19 cellular contexts compared by ENCODE assay signal in genomic region chr1:115649964-115650363, GRCh38. TPM values are rescaled to one million over a fixed set of nuclear protein-coding genes. Genes with fewer than 3 reads are reported as not detected.
DNase-seq lines count a peak whose midpoint lies in the region; ATAC-seq and TF ChIP-seq lines count a peak whose summit lies in the region.
"Had no signal": no experiment of that assay in that cellular context is flagged by ENCODE, and none has a peak within 500 bp of the region (broad histone marks: within the 10 kb centered on the region; RNA-seq: fewer than 3 reads in every experiment).

No MANE protein-coding gene starts in this region.

- H3K36me3 Mint-ChIP-seq in activated T-helper 2 cell treated with anti-CD3 and anti-CD28 coated beads, Interferon-gamma antibody, Interleukin-2, Interleukin-4, amounts not matched to agents 10 μg/mL and 5 μg/mL and 100 μg/mL, durations not matched to agents 14 hours and 24 hours and 36 hours (ENCODE audit: low read depth) = peaks cover 27% of the 10 kb centered on the region
- H3K36me3 Mint-ChIP-seq: activated naive CD4-positive, alpha-beta T cell treated with anti-CD3 and anti-CD28 coated beads, Interleukin-2, amount 50 U/mL, for 24 hours; naive B cell had no signal

- H3K9ac ChIP-seq in HUES48 (ENCODE audit: low read depth, low read length) (peak overlapping the region; percentile 25), trophoblast cell (ENCODE audit: low read length) (no peak overlapping the region)
- H3K9ac ChIP-seq: BLaER1 treated with 17β-estradiol and CSF1 and Interleukin-3, amounts not matched to agents 10 nM and 100 nM had no signal

- H4K91ac ChIP-seq in trophoblast cell (ENCODE audit: low read depth, low read length) = no peak overlapping the region

- H3K27me3 Mint-ChIP-seq in activated T-helper 2 cell treated with anti-CD3 and anti-CD28 coated beads, Interferon-gamma antibody, Interleukin-2, Interleukin-4, amounts not matched to agents 10 μg/mL and 5 μg/mL and 100 μg/mL, durations not matched to agents 14 hours and 24 hours and 36 hours (ENCODE audit: low read depth) = no peaks in the 10 kb centered on the region
- H3K27me3 Mint-ChIP-seq: naive B cell had no signal

- H3K36me3 ChIP-seq in HUES48 (ENCODE audit: control insufficient read depth, insufficient read depth, low read length) = peaks cover 16% of the 10 kb centered on the region
- peaks cover 0 to 9% of the 10 kb centered on the region in 2 experiments for H3K36me3 ChIP-seq in trophoblast cell (ENCODE audit: control insufficient read depth in 1 of 2, insufficient read depth in 2 of 2, low read length in 2 of 2)
- H3K36me3 ChIP-seq: upper lobe of right lung had no signal

- H3K4ac ChIP-seq in trophoblast cell (ENCODE audit: low read depth, low read length) = no peak overlapping the region

- H3K79me2 ChIP-seq in trophoblast cell (ENCODE audit: control insufficient read depth, insufficient read depth, low read length, poor library complexity) = peaks cover 2% of the 10 kb centered on the region

- no peak for ATAC-seq in HG02678 (IDR thresholded peaks at IDR 0.05; ENCODE audit: unreplicated experiment)
- ATAC-seq in HG03354 (IDR thresholded peaks at IDR 0.05; ENCODE audit: poor library complexity, severe bottlenecking, unreplicated experiment) = no peak
- ATAC-seq in omental fat pad (ENCODE audit: low FRiP score) = no peak
- ATAC-seq: left cardiac atrium, upper lobe of right lung had no signal

- H3K79me1 ChIP-seq in trophoblast cell (ENCODE audit: low read length) = peaks cover 6% of the 10 kb centered on the region

- H3K4me1 ChIP-seq in HUES48 (ENCODE audit: control insufficient read depth, insufficient read depth, low read length) (peaks cover 65% of the 10 kb centered on the region), trophoblast cell (ENCODE audit: control insufficient read depth in 1 of 2, insufficient read depth in 2 of 2, low read length in 2 of 2) (peaks cover 20 to 38% of the 10 kb centered on the region in 2 experiments)

- H3K9me3 ChIP-seq in HUES48 (ENCODE audit: control insufficient read depth, insufficient read depth, low read length) (no peaks in the 10 kb centered on the region), trophoblast cell (ENCODE audit: insufficient read depth, low read depth, low read length) (no peaks in the 10 kb centered on the region)
- H3K9me3 ChIP-seq: BLaER1 treated with 17β-estradiol and CSF1 and Interleukin-3, amounts not matched to agents 10 nM and 100 nM; right atrium auricular region; upper lobe of right lung had no signal

- no peak overlapping the region for H3K23ac ChIP-seq in trophoblast cell (ENCODE audit: low read length)

- peak overlapping the region; percentile 27 for H2BK5ac ChIP-seq in trophoblast cell (ENCODE audit: low read depth, low read length, poor library complexity)

- no peak for DNase-seq in RWPE1 (ENCODE audit: low spot score)
- peak; percentile 38 for DNase-seq in iPS DF 19.7 (ENCODE audit: low read depth, low spot score)
- no peak for DNase-seq in trophoblast cell
- DNase-seq in omental fat pad (ENCODE audit: low spot score) = no peak
- no peak for DNase-seq in activated T-helper 2 cell treated with anti-CD3 and anti-CD28 coated beads, Interferon-gamma antibody, Interleukin-2, Interleukin-4, amounts not matched to agents 10 μg/mL and 5 μg/mL and 100 μg/mL, durations not matched to agents 14 hours and 24 hours and 36 hours (ENCODE audit: low spot score)
- DNase-seq: DMS53; left cardiac atrium; naive B cell; NCI-H1092 treated with DMSO at 0.1 percent for 48 hours; NCI-H510A; stimulated activated CD4-positive, alpha-beta T cell treated with anti-CD3 and anti-CD28 coated beads, Interleukin-2, amount 100 ng/mL, for 48 hours; upper lobe of right lung had no signal

- H4K12ac ChIP-seq in trophoblast cell (ENCODE audit: low read depth, low read length) = no peak overlapping the region

- no peak overlapping the region for H2AFZ ChIP-seq in trophoblast cell (ENCODE audit: insufficient read depth, low read length, poor library complexity)

- intact Hi-C loops in activated T-helper 2 cell treated with anti-CD3 and anti-CD28 coated beads, Interferon-gamma antibody, Interleukin-2, Interleukin-4, amounts not matched to agents 10 μg/mL and 5 μg/mL and 100 μg/mL, durations not matched to agents 14 hours and 24 hours and 36 hours (cut with micrococcal nuclease) = loop anchor here (2.0 to 10.0 kb wide), 2 partner anchors 61 to 855 kb away; no protein-coding TSS in a partner anchor

- peak overlapping the region; percentile 18 for H2BK120ac ChIP-seq in trophoblast cell (ENCODE audit: insufficient read depth, low read length, poor library complexity)

- H3K4me3 ChIP-seq in HUES48 (ENCODE audit: low read depth, low read length) (peak overlapping the region; percentile 35; the same call in 1 of the 2 replicates), trophoblast cell (ENCODE audit: low read depth, low read length) (no peak overlapping the region)
- H3K4me3 ChIP-seq: BLaER1 treated with 17β-estradiol and CSF1 and Interleukin-3, amounts not matched to agents 10 nM and 100 nM; right atrium auricular region; upper lobe of right lung had no signal

- TF ChIP-seq CTCF in RWPE1 (conservative IDR thresholded peaks at IDR 0.05; ENCODE audit: low read depth) (no peak), omental fat pad (IDR thresholded peaks at IDR 0.05) (no peak)

- POLR2A ChIA-PET in RWPE1 (lab: Yijun Ruan, JAX; ENCODE audit: low non-redundant PET) = no interaction called here

- H3K14ac ChIP-seq in trophoblast cell (ENCODE audit: low read length) = peak overlapping the region; percentile 30

- H3K4me1 Mint-ChIP-seq in activated T-helper 2 cell treated with anti-CD3 and anti-CD28 coated beads, Interferon-gamma antibody, Interleukin-2, Interleukin-4, amounts not matched to agents 10 μg/mL and 5 μg/mL and 100 μg/mL, durations not matched to agents 14 hours and 24 hours and 36 hours (ENCODE audit: low read depth) = peaks cover 14% of the 10 kb centered on the region
- H3K4me1 Mint-ChIP-seq: activated naive CD4-positive, alpha-beta T cell treated with anti-CD3 and anti-CD28 coated beads, Interleukin-2, amount 50 U/mL, for 24 hours had no signal

- peaks cover 6% of the 10 kb centered on the region; the same call in 1 of the 2 replicates for H3K27me3 ChIP-seq in HUES48 (ENCODE audit: control insufficient read depth, insufficient read depth, low read length)
- no peaks in the 10 kb centered on the region for H3K27me3 ChIP-seq in trophoblast cell (ENCODE audit: insufficient read depth, low read length)
- H3K27me3 ChIP-seq: BLaER1 treated with 17β-estradiol and CSF1 and Interleukin-3, amounts not matched to agents 10 nM and 100 nM; right atrium auricular region; upper lobe of right lung had no signal

- H3K4me3 Mint-ChIP-seq in activated T-helper 2 cell treated with anti-CD3 and anti-CD28 coated beads, Interferon-gamma antibody, Interleukin-2, Interleukin-4, amounts not matched to agents 10 μg/mL and 5 μg/mL and 100 μg/mL, durations not matched to agents 14 hours and 24 hours and 36 hours (ENCODE audit: low read depth) = no peak overlapping the region
- H3K4me3 Mint-ChIP-seq: activated naive CD4-positive, alpha-beta T cell treated with anti-CD3 and anti-CD28 coated beads, Interleukin-2, amount 50 U/mL, for 24 hours; naive B cell had no signal

- no peak overlapping the region for H3K4me2 ChIP-seq in trophoblast cell (ENCODE audit: low read length)

- H4K8ac ChIP-seq in trophoblast cell (ENCODE audit: low read depth, low read length) = no peak overlapping the region

- CTCF ChIA-PET in RWPE1 (lab: Yijun Ruan, JAX) = interaction anchor here (0.8 kb wide), 1 partner anchor 456 kb away, joined by 3 read pairs; no protein-coding TSS in a partner anchor

- H3K27ac ChIP-seq in HUES48 (ENCODE audit: low read depth, low read length) = peak overlapping the region; percentile 97
- H3K27ac ChIP-seq in RWPE1 = peak overlapping the region; percentile 31; the same call in 1 of the 2 replicates
- H3K27ac ChIP-seq in trophoblast cell (ENCODE audit: low read depth, low read length) = peak overlapping the region; percentile 9
- H3K27ac ChIP-seq: BLaER1 treated with 17β-estradiol and CSF1 and Interleukin-3, amounts not matched to agents 10 nM and 100 nM; epithelial cell of prostate; right atrium auricular region; upper lobe of right lung had no signal

- H3K18ac ChIP-seq in trophoblast cell (ENCODE audit: low read length) = peak overlapping the region; percentile 12

- no peaks in the 10 kb centered on the region for H3K9me3 Mint-ChIP-seq in activated T-helper 2 cell treated with anti-CD3 and anti-CD28 coated beads, Interferon-gamma antibody, Interleukin-2, Interleukin-4, amounts not matched to agents 10 μg/mL and 5 μg/mL and 100 μg/mL, durations not matched to agents 14 hours and 24 hours and 36 hours
- H3K9me3 Mint-ChIP-seq: activated naive CD4-positive, alpha-beta T cell treated with anti-CD3 and anti-CD28 coated beads, Interleukin-2, amount 50 U/mL, for 24 hours; naive B cell had no signal

- no peak overlapping the region for H3K27ac Mint-ChIP-seq in activated T-helper 2 cell treated with anti-CD3 and anti-CD28 coated beads, Interferon-gamma antibody, Interleukin-2, Interleukin-4, amounts not matched to agents 10 μg/mL and 5 μg/mL and 100 μg/mL, durations not matched to agents 14 hours and 24 hours and 36 hours
- H3K27ac Mint-ChIP-seq: activated naive CD4-positive, alpha-beta T cell treated with anti-CD3 and anti-CD28 coated beads, Interleukin-2, amount 50 U/mL, for 24 hours; naive B cell had no signal

- peak overlapping the region; percentile 14 for H2BK12ac ChIP-seq in trophoblast cell (ENCODE audit: low read length)

- WGBS in trophoblast cell (ENCODE audit: extremely low coverage, insufficient coverage, insufficient read length) = no CpG with 5 or more reads among the region's 3 CpGs

- H2AK5ac ChIP-seq in trophoblast cell (ENCODE audit: low read length) = no peak overlapping the region

RNA-seq across cellular contexts. Expression of gene VANGL1, which starts 8.2 kb away (rescaled TPM):
- 14.8 and 15.3 TPM in 2 replicates for polyA plus RNA-seq in trophoblast cell (2013)
- total RNA-seq in omental fat pad = 1 to 10 TPM; 4.9 to 9.6 (median 6.5) TPM
- 9.5 and 10.3 TPM in 2 replicates for total RNA-seq in activated T-helper 2 cell treated with anti-CD3 and anti-CD28 coated beads, Interferon-gamma antibody, Interleukin-2, Interleukin-4, amounts not matched to agents 10 μg/mL and 5 μg/mL and 100 μg/mL, durations not matched to agents 14 hours and 24 hours and 36 hours

Comparison
In these comparisons a context has a peak if more than half of its experiments do, and no peak if none do; other contexts are left out.
1. H3K27ac ChIP-seq: peak in every context shown above with its lines; median percentile 97 in HUES48; 31 in RWPE1; 9 in trophoblast cell.